In the genomic region with DNA sequence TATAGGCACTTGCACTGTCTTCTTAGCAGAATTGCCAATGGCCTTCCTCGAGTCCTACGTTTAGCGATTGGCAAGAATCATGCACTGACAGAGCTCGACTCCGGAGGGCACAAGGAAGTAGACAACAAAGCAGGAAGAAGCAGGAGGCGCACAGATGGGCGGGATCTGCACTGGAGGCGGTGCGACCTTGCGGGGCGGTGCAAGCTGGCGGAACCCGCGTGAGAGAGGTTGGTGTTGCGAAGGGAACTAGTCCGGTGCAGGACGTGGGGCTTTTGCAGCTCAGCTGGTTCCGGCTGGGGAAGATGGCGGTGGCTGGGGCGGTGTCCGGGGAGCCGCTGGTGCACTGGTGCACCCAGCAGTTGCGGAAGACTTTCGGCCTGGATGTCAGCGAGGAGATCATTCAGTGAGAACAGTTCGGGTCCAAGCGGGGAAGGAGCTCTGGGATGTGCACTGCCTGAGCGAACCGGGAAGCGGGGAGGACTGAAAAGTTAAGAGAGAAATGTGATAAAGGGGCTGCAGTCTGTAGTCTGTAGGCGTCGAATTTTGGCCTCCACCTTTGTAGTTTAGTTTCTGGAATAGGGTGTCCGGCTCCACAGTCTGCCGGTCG, we compare ENCODE assay signal across 8 cellular contexts. TPM values are rescaled to one million over a fixed set of nuclear protein-coding genes. Genes with fewer than 3 reads are reported as not detected.
DNase-seq lines count a peak whose midpoint lies in the region; ATAC-seq and TF ChIP-seq lines count a peak whose summit lies in the region.

Gene TRIP4, plus strand, starts transcription at position 275 of the 607 bp plus-strand sequence. Its CDS starts 28 bp downstream, at position 303.

- TF ChIP-seq CTCF in lower leg skin (IDR thresholded peaks at IDR 0.05): peak in 1 of 3 donors; percentile 41

- CTCF ChIA-PET in activated CD4-positive, alpha-beta memory T cell treated with anti-CD3 and anti-CD28 coated beads for 36 hours (lab: Charles Lee): interaction anchor here (0.5 to 1.3 kb wide), 10 partner anchors 21 to 340 kb away, joined by 3 to 5 read pairs (median 3); partner anchors contain the start of genes CSNK1G1 and PPIB

- H3K9me3 ChIP-seq in duodenal mucosa (ENCODE audit: control insufficient read depth in 1 of 2, low read length in 2 of 2): no peaks in the 10 kb centered on the region

- H3K4me3 Mint-ChIP-seq in activated CD4-positive, alpha-beta memory T cell treated with anti-CD3 and anti-CD28 coated beads for 36 hours: peak within 1 kb of the TSS; percentile 97

- peak within 1 kb of the TSS; percentile 85 for H3K27ac Mint-ChIP-seq in activated CD4-positive, alpha-beta memory T cell treated with anti-CD3 and anti-CD28 coated beads for 36 hours

- 0 to 1% methylated on average over 35 of the region's 35 CpGs for WGBS in lower leg skin, 2 donors

- intact Hi-C loops in activated CD4-positive, alpha-beta memory T cell treated with anti-CD3 and anti-CD28 coated beads for 36 hours (cut with micrococcal nuclease): loop anchor here (1.0 to 10.0 kb wide), 4 partner anchors 31 to 293 kb away; partner anchors contain the start of genes CIAO2A, CSNK1G1, PPIB and SNX1
- intact Hi-C loops in lower leg skin (cut with DNase I; ENCODE audit: low total_unique reads): no loop called here

- H3K27me3 Mint-ChIP-seq in activated CD4-positive, alpha-beta memory T cell treated with anti-CD3 and anti-CD28 coated beads for 36 hours: no peaks in the 10 kb centered on the region

- peaks cover 16% of the 10 kb centered on the region for H3K4me1 Mint-ChIP-seq in activated CD4-positive, alpha-beta memory T cell treated with anti-CD3 and anti-CD28 coated beads for 36 hours (ENCODE audit: low read depth)

- peaks cover 10 to 16% of the 10 kb centered on the region in 2 donors for H3K4me1 ChIP-seq in duodenal mucosa (ENCODE audit: control insufficient read depth in 1 of 2, insufficient read depth in 2 of 2, low read length in 2 of 2)

- TF ChIP-seq POLR2A in lower leg skin (IDR thresholded peaks at IDR 0.05): no peak

- peak within 1 kb of the TSS; percentile 58 for H3K27ac ChIP-seq in duodenal mucosa (ENCODE audit: low read depth, low read length)

- H3K27me3 ChIP-seq in duodenal mucosa (ENCODE audit: control insufficient read depth in 1 of 2, insufficient read depth in 2 of 2, low read length in 2 of 2): no peaks in the 10 kb centered on the region

- H3K9me3 Mint-ChIP-seq in activated CD4-positive, alpha-beta memory T cell treated with anti-CD3 and anti-CD28 coated beads for 36 hours: no peaks in the 10 kb centered on the region

- peaks cover 3% of the 10 kb centered on the region for H3K36me3 Mint-ChIP-seq in activated CD4-positive, alpha-beta memory T cell treated with anti-CD3 and anti-CD28 coated beads for 36 hours

- peak; percentile 24 to 93 (median 84) for DNase-seq in C1 segment of cervical spinal cord (lab: John Stamatoyannopoulos, UW)
- peak; percentile 95 for DNase-seq in NCI-H82 treated with DMSO at 0.1 percent for 48 hours (lab: John Stamatoyannopoulos, UW; ENCODE audit: unreplicated experiment)
- DNase-seq in activated CD4-positive, alpha-beta memory T cell treated with anti-CD3 and anti-CD28 coated beads for 36 hours: peak; percentile 98
- DNase-seq in lower leg skin (ENCODE audit: low spot score in 2 of 2): peak; percentile 94 to 99
- DNase-seq in stimulated activated CD4-positive, alpha-beta T cell treated with anti-CD3 and anti-CD28 coated beads, Interleukin-4, amount 100 ng/mL, for 48 hours (ENCODE audit: low read depth in 2 of 2): peak; percentile 93 to 95

- POLR2A ChIA-PET in activated CD4-positive, alpha-beta memory T cell treated with anti-CD3 and anti-CD28 coated beads for 36 hours (lab: Charles Lee): interaction anchor here (1.0 to 2.1 kb wide), 8 partner anchors 11 to 917 kb away, joined by 3 to 10 read pairs (median 4); partner anchors contain the start of genes PPIB, RNU5B-1 and ZNF609

- H3K9ac ChIP-seq in duodenal mucosa (ENCODE audit: low read depth in 1 of 2, low read length in 2 of 2): peak within 1 kb of the TSS; percentile 71 to 85

- H3K36me3 ChIP-seq in duodenal mucosa (ENCODE audit: control insufficient read depth in 1 of 2, insufficient read depth in 2 of 2, low read length in 2 of 2): no peaks in the 10 kb centered on the region

- ATAC-seq in GM19351 (IDR thresholded peaks at IDR 0.05; ENCODE audit: unreplicated experiment) (peak; percentile 98), HG03521 (IDR thresholded peaks at IDR 0.05; ENCODE audit: unreplicated experiment) (peak; percentile 97)

- H3K4me3 ChIP-seq in duodenal mucosa (ENCODE audit: low read depth in 1 of 2, low read length in 2 of 2) (peak within 1 kb of the TSS; percentile 96), lower leg skin (ENCODE audit: low read depth, poor library complexity, severe bottlenecking) (peak within 1 kb of the TSS; percentile 59)

RNA-seq across cellular contexts. Expression of gene TRIP4, which starts in this region (rescaled TPM):
- 10 to 100 TPM; 21.7 to 22.2 TPM for total RNA-seq in activated CD4-positive, alpha-beta memory T cell treated with anti-CD3 and anti-CD28 coated beads for 36 hours
- total RNA-seq in lower leg skin: 10 to 100 TPM in 3 of 4 donors, 1 to 10 TPM in 1; 9.7 to 13.8 (median 13.1) TPM

Comparison
In these comparisons a context has a peak if more than half of its experiments do, and no peak if none do; other contexts are left out.
1. Peak in every context shown above with its lines: DNase-seq, ATAC-seq, H3K4me3 ChIP-seq and H3K27ac ChIP-seq.